In genomic region chr4:16161866-16162408, GRCh38 we compare ENCODE assay signal across 1 cellular context.
TF ChIP-seq lines count a peak whose summit lies in the region.

No MANE protein-coding gene starts in this region.

TF ChIP-seq in Ishikawa, 13 proteins besides CTCF, POLR2A, EP300 and RAD21 (continued from another document):
- TF ChIP-seq TCF12 (IDR thresholded peaks at IDR 0.05; ENCODE audit: low read depth), result no peak
- no peak for TF ChIP-seq NFIC (IDR thresholded peaks at IDR 0.05)
- TF ChIP-seq CREB1 (IDR thresholded peaks at IDR 0.05; ENCODE audit: low read depth), result no peak
- TF ChIP-seq EGR1 (IDR thresholded peaks at IDR 0.05), result no peak
- TF ChIP-seq CEBPB (IDR thresholded peaks at IDR 0.05), result no peak
- no peak for TF ChIP-seq TEAD4 (IDR thresholded peaks at IDR 0.05)
